Comparison of ENCODE assay signal across 8 cellular contexts in the genomic region with DNA sequence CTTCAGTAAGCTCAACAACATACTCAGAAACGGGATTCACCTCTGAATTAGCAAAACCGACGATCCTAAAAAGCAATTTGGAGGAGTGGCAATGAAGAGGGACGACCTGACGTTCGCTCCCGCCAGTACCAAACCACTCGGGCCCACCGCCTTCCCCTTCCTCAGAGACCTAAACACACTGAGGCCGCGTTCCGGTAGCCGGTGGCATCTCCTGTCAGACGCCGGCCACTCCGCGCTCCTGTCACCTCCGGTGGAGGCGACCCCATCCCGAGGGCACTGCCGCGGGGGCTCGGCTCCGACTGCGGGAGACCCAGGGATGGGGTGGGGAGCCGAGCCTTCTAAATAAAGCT. TPM values are rescaled to one million over a fixed set of nuclear protein-coding genes. Genes with fewer than 3 reads are reported as not detected.
DNase-seq lines count a peak whose midpoint lies in the region; ATAC-seq and TF ChIP-seq lines count a peak whose summit lies in the region.

No MANE protein-coding gene starts in this region.

- H3K4me3 ChIP-seq in HL-60 (replicated peaks; ENCODE audit: insufficient read depth, low read length): peak overlapping the region; percentile 99
- peak overlapping the region; percentile 91 for H3K4me3 ChIP-seq in fibroblast of villous mesenchyme (ENCODE audit: low read depth, low read length)

- H3K4me1 Mint-ChIP-seq in activated CD8-positive, alpha-beta T cell treated with anti-CD3 and anti-CD28 coated beads, Interleukin-2, amount 10 ng/mL, durations not matched to agents 7 days and 5 days (ENCODE audit: low read depth): peaks cover 46% of the 10 kb centered on the region

- no peaks in the 10 kb centered on the region for H3K9me3 Mint-ChIP-seq in activated CD8-positive, alpha-beta T cell treated with anti-CD3 and anti-CD28 coated beads, Interleukin-2, amount 10 ng/mL, durations not matched to agents 7 days and 5 days (ENCODE audit: insufficient read depth)

- peaks cover 11% of the 10 kb centered on the region for H3K36me3 Mint-ChIP-seq in activated CD8-positive, alpha-beta T cell treated with anti-CD3 and anti-CD28 coated beads, Interleukin-2, amount 10 ng/mL, durations not matched to agents 7 days and 5 days (ENCODE audit: low read depth)

- CTCF ChIA-PET in activated CD8-positive, alpha-beta T cell treated with anti-CD3 and anti-CD28 coated beads, Interleukin-2, amount 10 ng/mL, durations not matched to agents 7 days and 5 days (lab: Charles Lee): no interaction called here

- TF ChIP-seq CTCF in HL-60 (IDR thresholded peaks at IDR 0.05; ENCODE audit: insufficient read depth, low read length): no peak
- no peak for TF ChIP-seq CTCF in fibroblast of villous mesenchyme (IDR thresholded peaks at IDR 0.05; ENCODE audit: insufficient read depth, low read depth, low read length)
- TF ChIP-seq CTCF in omental fat pad (IDR thresholded peaks at IDR 0.05): no peak

- H3K4me3 Mint-ChIP-seq in activated CD8-positive, alpha-beta T cell treated with anti-CD3 and anti-CD28 coated beads, Interleukin-2, amount 10 ng/mL, durations not matched to agents 7 days and 5 days: peak overlapping the region; percentile 89

- H3K27me3 ChIP-seq in HL-60 (ENCODE audit: insufficient read depth, poor library complexity, severe bottlenecking): no peaks in the 10 kb centered on the region

- ATAC-seq in GM19395 (IDR thresholded peaks at IDR 0.05; ENCODE audit: unreplicated experiment): peak; percentile 35
- peak; percentile 18 for ATAC-seq in activated CD8-positive, alpha-beta T cell treated with anti-CD3 and anti-CD28 coated beads, Interleukin-2, amount 10 ng/mL, durations not matched to agents 7 days and 5 days
- ATAC-seq in omental fat pad (ENCODE audit: low FRiP score): no peak

- POLR2A ChIA-PET in activated CD8-positive, alpha-beta T cell treated with anti-CD3 and anti-CD28 coated beads, Interleukin-2, amount 10 ng/mL, durations not matched to agents 7 days and 5 days (lab: Charles Lee): interaction anchor here (1.0 to 1.2 kb wide), 2 partner anchors 11 to 52 kb away, joined by 6 to 8 read pairs; a partner anchor contains a TSS

- H3K27me3 Mint-ChIP-seq in activated CD8-positive, alpha-beta T cell treated with anti-CD3 and anti-CD28 coated beads, Interleukin-2, amount 10 ng/mL, durations not matched to agents 7 days and 5 days (ENCODE audit: low read depth): no peaks in the 10 kb centered on the region

- H3K27ac Mint-ChIP-seq in activated CD8-positive, alpha-beta T cell treated with anti-CD3 and anti-CD28 coated beads, Interleukin-2, amount 10 ng/mL, durations not matched to agents 7 days and 5 days: peak overlapping the region; percentile 95

- H3K27ac ChIP-seq in HL-60 (replicated peaks): peak overlapping the region; percentile 81

- DNase-seq in AG08396 (ENCODE audit: low spot score): peak; percentile 18
- peak; percentile 25 to 39 for DNase-seq in HL-60 (ENCODE audit: low read depth in 1 of 2, low spot score in 1 of 2)
- peak; percentile 44 for DNase-seq in activated CD8-positive, alpha-beta T cell treated with anti-CD3 and anti-CD28 coated beads, Interleukin-2, amount 10 ng/mL, durations not matched to agents 7 days and 5 days
- no peak for DNase-seq in fibroblast of villous mesenchyme (ENCODE audit: low read depth)
- peak; percentile 24 for DNase-seq in omental fat pad (ENCODE audit: low spot score)
- DNase-seq in DMS114 treated with DMSO at 0.1 percent for 48 hours (lab: John Stamatoyannopoulos, UW; ENCODE audit: unreplicated experiment): no peak
- no peak for DNase-seq in NCI-H1048 (lab: John Stamatoyannopoulos, UW)

RNA-seq across cellular contexts. Expression of a gene that starts 0.6 kb away (rescaled TPM):
- total RNA-seq in activated CD8-positive, alpha-beta T cell treated with anti-CD3 and anti-CD28 coated beads, Interleukin-2, amount 10 ng/mL, durations not matched to agents 7 days and 5 days: 10 to 100 TPM; 47.2 to 51.9 TPM
- total RNA-seq in fibroblast of villous mesenchyme (27.4 and 43.2 TPM in 2 replicates), omental fat pad (10 to 100 TPM; 32.6 to 43.2 (median 36.4) TPM)

RNA-seq across cellular contexts. Expression of a gene that starts 11.4 kb away (rescaled TPM):
- total RNA-seq in activated CD8-positive, alpha-beta T cell treated with anti-CD3 and anti-CD28 coated beads, Interleukin-2, amount 10 ng/mL, durations not matched to agents 7 days and 5 days: 10 to 100 TPM; 15.0 to 15.3 TPM
- total RNA-seq in fibroblast of villous mesenchyme (32.0 and 33.8 TPM in 2 replicates), omental fat pad (10 to 100 TPM; 12.6 to 19.9 (median 13.4) TPM)

RNA-seq across cellular contexts. Expression of a gene that starts 45.7 kb away (rescaled TPM):
- 10 to 100 TPM; 10.7 to 10.8 TPM for total RNA-seq in activated CD8-positive, alpha-beta T cell treated with anti-CD3 and anti-CD28 coated beads, Interleukin-2, amount 10 ng/mL, durations not matched to agents 7 days and 5 days
- total RNA-seq in fibroblast of villous mesenchyme (6.8 and 9.1 TPM in 2 replicates), omental fat pad (1 to 10 TPM; 4.0 to 9.1 (median 6.6) TPM)

RNA-seq across cellular contexts. Expression of a gene that starts 52.2 kb away (rescaled TPM):
- total RNA-seq in activated CD8-positive, alpha-beta T cell treated with anti-CD3 and anti-CD28 coated beads, Interleukin-2, amount 10 ng/mL, durations not matched to agents 7 days and 5 days: 100 to 1,000 TPM; 146 to 148 TPM
- total RNA-seq in fibroblast of villous mesenchyme (130 and 132 TPM in 2 replicates), omental fat pad (100 to 1,000 TPM in 3 of 4 donors, 10 to 100 TPM in 1; 78.5 to 254 (median 168) TPM)

Comparison
In these comparisons a context has a peak if more than half of its experiments do, and no peak if none do; other contexts are left out.
1. DNase-seq: peak in AG08396 (single experiment), HL-60 (2 of 2), activated CD8-positive, alpha-beta T cell treated with anti-CD3 and anti-CD28 coated beads, Interleukin-2, amount 10 ng/mL, durations not matched to agents 7 days and 5 days (single experiment) and omental fat pad (single experiment); none in fibroblast of villous mesenchyme (single experiment), DMS114 treated with DMSO at 0.1 percent for 48 hours (single experiment) and NCI-H1048 (single experiment).